In the genomic region with DNA sequence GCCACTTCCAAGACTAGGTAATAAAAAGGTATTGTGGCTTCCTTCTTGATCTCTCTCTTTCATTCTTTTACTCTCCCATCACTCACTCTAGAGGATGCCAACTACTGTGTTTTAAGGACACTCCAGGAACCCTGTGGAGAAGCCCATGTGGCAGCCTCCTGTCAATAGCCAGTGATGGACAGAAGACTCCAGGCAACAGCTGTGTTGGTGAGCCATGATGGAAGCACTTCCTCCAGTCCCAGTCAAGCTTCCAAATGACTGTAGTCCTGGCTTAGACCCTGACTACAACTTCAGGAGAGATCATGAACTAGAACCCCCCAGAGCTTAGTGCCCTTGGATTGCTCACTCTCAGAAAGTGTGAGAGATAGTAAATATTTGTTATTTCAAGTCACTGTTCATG, we compare ENCODE assay signal across 16 cellular contexts.
DNase-seq lines count a peak whose midpoint lies in the region; ATAC-seq, FAIRE-seq and TF ChIP-seq lines count a peak whose summit lies in the region.
"Had no signal": no experiment of that assay in that cellular context is flagged by ENCODE, and none has a peak within 500 bp of the region (broad histone marks: within the 10 kb centered on the region; RNA-seq: fewer than 3 reads in every experiment).

No MANE protein-coding gene starts in this region.

- peak; percentile 36 for DNase-seq in DMS 273 (lab: John Stamatoyannopoulos, UW; ENCODE audit: unreplicated experiment)
- no peak for DNase-seq in DMS 273 treated with DMSO at 0.1 percent for 48 hours (lab: John Stamatoyannopoulos, UW)
- DNase-seq in CD8-positive, alpha-beta memory T cell = no peak
- DNase-seq in central memory CD8-positive, alpha-beta T cell (ENCODE audit: low spot score in 2 of 2) = no peak
- DNase-seq in natural killer cell = no peak
- no peak for DNase-seq in NCI-H2196 treated with DMSO at 0.1 percent for 48 hours (lab: John Stamatoyannopoulos, UW; ENCODE audit: unreplicated experiment)
- DNase-seq in GM12892 (ENCODE audit: insufficient read length) = no peak
- DNase-seq: ACHN, Karpas-422, NCI-H2227 treated with DMSO at 0.1 percent for 48 hours, NCI-H510A, NCI-H748 treated with DMSO at 0.1 percent for 48 hours, Peyer's patch had no signal

- FAIRE-seq in GM12892 (lab: Jason Lieb, UNC) = no peak

- H3K9me3 Mint-ChIP-seq in CD8-positive, alpha-beta memory T cell = peaks cover 1 to 4% (median 4%) of the 10 kb centered on the region in 5 donors
- no peaks in the 10 kb centered on the region for H3K9me3 Mint-ChIP-seq in central memory CD8-positive, alpha-beta T cell
- H3K9me3 Mint-ChIP-seq in natural killer cell = no peaks in the 10 kb centered on the region

- H3K27me3 Mint-ChIP-seq in CD8-positive, alpha-beta memory T cell = no peaks in the 10 kb centered on the region
- no peaks in the 10 kb centered on the region for H3K27me3 Mint-ChIP-seq in central memory CD8-positive, alpha-beta T cell
- no peaks in the 10 kb centered on the region for H3K27me3 Mint-ChIP-seq in natural killer cell (ENCODE audit: low read depth in 2 of 2)

- H3K27me3 ChIP-seq in CD8-positive, alpha-beta memory T cell (ENCODE audit: insufficient read depth, low read length, poor library complexity, severe bottlenecking) = no peaks in the 10 kb centered on the region
- H3K27me3 ChIP-seq: BLaER1, Peyer's patch had no signal

- peaks cover 3% of the 10 kb centered on the region for H3K9me3 ChIP-seq in CD8-positive, alpha-beta memory T cell (ENCODE audit: low read length)
- H3K9me3 ChIP-seq: BLaER1, Peyer's patch had no signal

- peaks cover 60% of the 10 kb centered on the region for H3K4me1 ChIP-seq in CD8-positive, alpha-beta memory T cell (ENCODE audit: insufficient read depth, low read length)
- H3K4me1 ChIP-seq: Peyer's patch had no signal

- peaks cover 78 to 97% (median 85%) of the 10 kb centered on the region in 3 donors for H3K4me1 Mint-ChIP-seq in CD8-positive, alpha-beta memory T cell
- peaks cover 71% of the 10 kb centered on the region for H3K4me1 Mint-ChIP-seq in central memory CD8-positive, alpha-beta T cell
- peaks cover 70 to 78% of the 10 kb centered on the region in 2 donors for H3K4me1 Mint-ChIP-seq in natural killer cell

- H3K27ac Mint-ChIP-seq in CD8-positive, alpha-beta memory T cell = peak overlapping the region; percentile 69 to 97 (median 95)
- peak overlapping the region; percentile 80 for H3K27ac Mint-ChIP-seq in central memory CD8-positive, alpha-beta T cell (ENCODE audit: low read depth)
- H3K27ac Mint-ChIP-seq in natural killer cell = peak overlapping the region; percentile 91 to 96

- H3K4me3 Mint-ChIP-seq in CD8-positive, alpha-beta memory T cell = peak overlapping the region in 4 of 7 donors; percentile 11 to 79 (median 61)
- peak overlapping the region; percentile 62 for H3K4me3 Mint-ChIP-seq in central memory CD8-positive, alpha-beta T cell
- H3K4me3 Mint-ChIP-seq in natural killer cell = peak overlapping the region; percentile 81

- POLR2A ChIA-PET in CD8-positive, alpha-beta memory T cell (lab: Charles Lee) = no interaction called here

- no peak for TF ChIP-seq CTCF in natural killer cell (IDR thresholded peaks at IDR 0.05)

- H3K36me3 Mint-ChIP-seq in CD8-positive, alpha-beta memory T cell = peaks cover 0 to 11% (median 6%) of the 10 kb centered on the region in 3 donors
- peaks cover 4% of the 10 kb centered on the region for H3K36me3 Mint-ChIP-seq in central memory CD8-positive, alpha-beta T cell (ENCODE audit: insufficient read depth)
- H3K36me3 Mint-ChIP-seq in natural killer cell = no peaks in the 10 kb centered on the region

- TF ChIP-seq POLR2A in GM12892 (IDR thresholded peaks at IDR 0.05; ENCODE audit: low read depth, low read length) = no peak

- no peak for ATAC-seq in central memory CD8-positive, alpha-beta T cell (replicated peaks; ENCODE audit: extremely low read depth, poor library complexity, severe bottlenecking)
- ATAC-seq in natural killer cell = no peak
- ATAC-seq in GM21447 (IDR thresholded peaks at IDR 0.05; ENCODE audit: unreplicated experiment) = no peak

- peak overlapping the region; percentile 46 for H3K4me3 ChIP-seq in CD8-positive, alpha-beta memory T cell (ENCODE audit: low read length)
- H3K4me3 ChIP-seq: BLaER1, Peyer's patch had no signal

- H3K27ac ChIP-seq in CD8-positive, alpha-beta memory T cell (ENCODE audit: low read depth, low read length) = no peak overlapping the region
- H3K27ac ChIP-seq: 22Rv1, BLaER1 had no signal

- no peaks in the 10 kb centered on the region for H3K36me3 ChIP-seq in CD8-positive, alpha-beta memory T cell (ENCODE audit: insufficient read depth, low read length)
- H3K36me3 ChIP-seq: BLaER1, Peyer's patch had no signal

- CTCF ChIA-PET in CD8-positive, alpha-beta memory T cell (lab: Charles Lee) = no interaction called here

- intact Hi-C loops in natural killer cell (cut with micrococcal nuclease) = loop anchor here (5.0 kb wide), 2 partner anchors 123 to 138 kb away; a partner anchor contains a TSS
